Comparison of ENCODE assay signal across 32 cellular contexts in genomic region chr10:1327759-1328158, GRCh38.
"Had no signal": no experiment of that assay in that cellular context is flagged by ENCODE, and none has a peak within 500 bp of the region (broad histone marks: within the 10 kb centered on the region; RNA-seq: fewer than 3 reads in every experiment).

No MANE protein-coding gene starts in this region.

- H3K27ac Mint-ChIP-seq: activated CD8-positive, alpha-beta memory T cell treated with anti-CD3 and anti-CD28 coated beads, Interleukin-2, amount 10 ng/mL, durations not matched to agents 7 days and 5 days; activated CD8-positive, alpha-beta T cell treated with anti-CD3 and anti-CD28 coated beads for 36 hours; activated naive CD8-positive, alpha-beta T cell treated with anti-CD3 and anti-CD28 coated beads for 36 hours; activated T-cell treated with anti-CD3 and anti-CD28 coated beads, Interleukin-2, amount 50 U/mL, for 72 hours; dendritic cell treated with granulocyte-macrophage colony-stimulating factor and Interleukin-4, amounts not matched to agents 40 ng/mL and 50 ng/mL, for 4 days; naive thymus-derived CD8-positive, alpha-beta T cell; stimulated activated naive CD8-positive, alpha-beta T cell treated with anti-CD3 and anti-CD28 coated beads, Interleukin-15, Interleukin-2, amounts not matched to agents 100 ng/mL and 50 ng/mL, for 24 hours; T-helper 17 cell had no signal

- H3K4me1 Mint-ChIP-seq: T-helper 17 cell had no signal

- H3K27ac ChIP-seq: adrenal gland, esophagus muscularis mucosa, foreskin keratinocyte, heart right ventricle, lower lobe of right lung, neutrophil, pancreas, prostate gland, skin epidermis, thoracic aorta, uterus had no signal

- ATAC-seq: activated CD8-positive, alpha-beta memory T cell treated with anti-CD3 and anti-CD28 coated beads, Interleukin-2, amount 10 ng/mL, durations not matched to agents 7 days and 5 days; activated CD8-positive, alpha-beta T cell treated with anti-CD3 and anti-CD28 coated beads for 36 hours; activated T-cell treated with anti-CD3 and anti-CD28 coated beads, Interleukin-2, amount 50 U/mL, for 72 hours; foreskin keratinocyte; heart right ventricle; left lobe of liver; naive thymus-derived CD8-positive, alpha-beta T cell; sciatic nerve; T-helper 17 cell had no signal

- H3K9me3 Mint-ChIP-seq: activated naive CD8-positive, alpha-beta T cell treated with anti-CD3 and anti-CD28 coated beads for 36 hours had no signal

- H3K4me3 ChIP-seq: adrenal gland, body of pancreas, esophagus muscularis mucosa, heart right ventricle, lower lobe of right lung, pancreas, prostate gland, skin epidermis, thoracic aorta, uterus had no signal

- H3K9me3 ChIP-seq: adrenal gland, body of pancreas, esophagus muscularis mucosa, heart right ventricle, lower lobe of right lung, neutrophil, pancreas, prostate gland, thoracic aorta, uterus had no signal

- H3K27me3 Mint-ChIP-seq: activated CD8-positive, alpha-beta T cell treated with anti-CD3 and anti-CD28 coated beads for 36 hours; dendritic cell treated with granulocyte-macrophage colony-stimulating factor and Interleukin-4, amounts not matched to agents 40 ng/mL and 50 ng/mL, for 4 days had no signal

- H3K27me3 ChIP-seq: body of pancreas, foreskin keratinocyte, uterus had no signal

- H3K36me3 Mint-ChIP-seq: activated CD8-positive, alpha-beta memory T cell treated with anti-CD3 and anti-CD28 coated beads, Interleukin-2, amount 10 ng/mL, durations not matched to agents 7 days and 5 days; activated naive CD8-positive, alpha-beta T cell treated with anti-CD3 and anti-CD28 coated beads for 36 hours; naive thymus-derived CD8-positive, alpha-beta T cell had no signal

- H3K4me1 ChIP-seq: adrenal gland, body of pancreas, esophagus muscularis mucosa, foreskin keratinocyte, heart right ventricle, lower lobe of right lung, pancreas, prostate gland, uterus had no signal

- DNase-seq: activated CD4-positive, alpha-beta T cell treated with anti-CD3 and anti-CD28 coated beads, Interleukin-2, amount 50 U/mL, for 1 hour; activated CD8-positive, alpha-beta memory T cell treated with anti-CD3 and anti-CD28 coated beads, Interleukin-2, amount 10 ng/mL, durations not matched to agents 7 days and 5 days; activated CD8-positive, alpha-beta T cell treated with anti-CD3 and anti-CD28 coated beads for 36 hours; activated naive CD4-positive, alpha-beta T cell treated with Interleukin-2 at 50 U/mL for 16 hours; activated naive CD8-positive, alpha-beta T cell treated with anti-CD3 and anti-CD28 coated beads for 36 hours; activated T-cell treated with anti-CD3 and anti-CD28 coated beads, Interleukin-2, amount 50 U/mL, for 72 hours; adrenal gland; aorta; effector CD4-positive, alpha-beta T cell; foreskin keratinocyte; heart right ventricle; kidney glomerular epithelial cell; lower lobe of right lung; mesenchymal stem cell; naive thymus-derived CD8-positive, alpha-beta T cell; pancreas; retina; stimulated activated CD4-positive, alpha-beta T cell treated with anti-CD3 and anti-CD28 coated beads, Interleukin-12 subunit alpha, Interleukin-12 subunit beta, amount 100 ng/mL, for 4 hours; stimulated activated CD4-positive, alpha-beta T cell treated with anti-CD3 and anti-CD28 coated beads, Interleukin-4, amount 100 ng/mL, for 1 hour; T-helper 17 cell; trophoblast cell; uterus had no signal

- H3K36me3 ChIP-seq: adrenal gland, esophagus muscularis mucosa, heart right ventricle, lower lobe of right lung, neutrophil, pancreas, prostate gland, thoracic aorta, uterus had no signal

- H3K4me3 Mint-ChIP-seq: activated CD8-positive, alpha-beta memory T cell treated with anti-CD3 and anti-CD28 coated beads, Interleukin-2, amount 10 ng/mL, durations not matched to agents 7 days and 5 days; activated CD8-positive, alpha-beta T cell treated with anti-CD3 and anti-CD28 coated beads for 36 hours; activated naive CD8-positive, alpha-beta T cell treated with anti-CD3 and anti-CD28 coated beads for 36 hours; activated T-cell treated with anti-CD3 and anti-CD28 coated beads, Interleukin-2, amount 50 U/mL, for 72 hours; dendritic cell treated with granulocyte-macrophage colony-stimulating factor and Interleukin-4, amounts not matched to agents 40 ng/mL and 50 ng/mL, for 4 days; stimulated activated naive CD8-positive, alpha-beta T cell treated with anti-CD3 and anti-CD28 coated beads, Interleukin-15, Interleukin-2, amounts not matched to agents 100 ng/mL and 50 ng/mL, for 24 hours; T-helper 17 cell had no signal
